In the genomic region with DNA sequence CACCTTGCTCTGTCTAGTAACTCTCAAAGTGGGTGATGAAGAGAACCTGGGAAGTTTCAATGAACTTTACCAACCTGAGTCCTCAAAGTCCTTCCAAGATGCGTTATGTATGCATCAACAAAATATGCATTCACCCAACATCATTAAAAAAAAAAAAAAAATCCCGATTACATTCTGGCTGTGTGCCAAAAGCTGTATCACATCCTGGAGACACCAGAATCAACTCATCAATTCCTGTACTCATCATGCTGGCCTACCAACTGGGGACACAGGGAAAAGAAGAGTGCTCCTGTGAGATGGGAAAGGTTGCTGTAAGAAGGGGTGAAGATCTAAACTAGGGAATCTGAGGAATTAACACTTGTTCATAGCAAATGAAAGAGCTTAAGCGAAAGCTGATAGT, we compare ENCODE assay signal across 1 cellular context.
TF ChIP-seq lines count a peak whose summit lies in the region.

No MANE protein-coding gene starts in this region.

TF ChIP-seq in SK-N-SH treated with all-trans-retinoic acid at 6 μM for 48 hours, 23 proteins besides CTCF, POLR2A, EP300 and RAD21 (continued from another document):
- TF ChIP-seq, protein P1, sequence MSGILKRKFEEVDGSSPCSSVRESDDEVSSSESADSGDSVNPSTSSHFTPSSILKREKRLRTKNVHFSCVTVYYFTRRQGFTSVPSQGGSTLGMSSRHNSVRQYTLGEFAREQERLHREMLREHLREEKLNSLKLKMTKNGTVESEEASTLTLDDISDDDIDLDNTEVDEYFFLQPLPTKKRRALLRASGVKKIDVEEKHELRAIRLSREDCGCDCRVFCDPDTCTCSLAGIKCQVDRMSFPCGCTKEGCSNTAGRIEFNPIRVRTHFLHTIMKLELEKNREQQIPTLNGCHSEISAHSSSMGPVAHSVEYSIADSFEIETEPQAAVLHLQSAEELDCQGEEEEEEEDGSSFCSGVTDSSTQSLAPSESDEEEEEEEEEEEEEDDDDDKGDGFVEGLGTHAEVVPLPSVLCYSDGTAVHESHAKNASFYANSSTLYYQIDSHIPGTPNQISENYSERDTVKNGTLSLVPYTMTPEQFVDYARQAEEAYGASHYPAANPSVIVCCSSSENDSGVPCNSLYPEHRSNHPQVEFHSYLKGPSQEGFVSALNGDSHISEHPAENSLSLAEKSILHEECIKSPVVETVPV (CRISPR knock-in tag; IDR thresholded peaks at IDR 0.05), result no peak
